28 cellular contexts compared by ENCODE assay signal in genomic region chr7:151133266-151133985, GRCh38. TPM values are rescaled to one million over a fixed set of nuclear protein-coding genes. Genes with fewer than 3 reads are reported as not detected.
"Had no signal": no experiment of that assay in that cellular context is flagged by ENCODE, and none has a peak within 500 bp of the region (broad histone marks: within the 10 kb centered on the region; RNA-seq: fewer than 3 reads in every experiment).

No MANE protein-coding gene starts in this region.

- H3K4me3 Mint-ChIP-seq: activated CD4-positive, alpha-beta T cell treated with anti-CD3 and anti-CD28 coated beads, Interleukin-2, amount 10 ng/mL, durations not matched to agents 24 days and 14 days; activated T-cell treated with anti-CD3 and anti-CD28 coated beads, Interleukin-2, amount 50 U/mL, for 72 hours; central memory CD8-positive, alpha-beta T cell; memory B cell; naive thymus-derived CD4-positive, alpha-beta T cell had no signal

- H3K27me3 ChIP-seq: body of pancreas, transverse colon had no signal

- H3K9me3 Mint-ChIP-seq: activated CD4-positive, alpha-beta T cell treated with anti-CD3 and anti-CD28 coated beads, Interleukin-2, amount 10 ng/mL, durations not matched to agents 24 days and 14 days; activated naive CD4-positive, alpha-beta T cell treated with anti-CD3 and anti-CD28 coated beads, Interleukin-2, amount 50 U/mL, for 72 hours; activated T-cell treated with anti-CD3 and anti-CD28 coated beads, Interleukin-2, amount 50 U/mL, for 72 hours; central memory CD8-positive, alpha-beta T cell; memory B cell; naive thymus-derived CD4-positive, alpha-beta T cell had no signal

- H3K27ac Mint-ChIP-seq: activated CD4-positive, alpha-beta T cell treated with anti-CD3 and anti-CD28 coated beads, Interleukin-2, amount 10 ng/mL, durations not matched to agents 24 days and 14 days; activated T-cell treated with anti-CD3 and anti-CD28 coated beads, Interleukin-2, amount 50 U/mL, for 72 hours; memory B cell; naive thymus-derived CD4-positive, alpha-beta T cell had no signal

- H3K4me3 ChIP-seq: body of pancreas, mucosa of descending colon, transverse colon had no signal

- H3K27ac ChIP-seq: body of pancreas, parathyroid adenoma, transverse colon had no signal

- H3K4me1 ChIP-seq: body of pancreas, parathyroid adenoma, transverse colon had no signal

- H3K4me1 Mint-ChIP-seq: activated CD4-positive, alpha-beta T cell treated with anti-CD3 and anti-CD28 coated beads, Interleukin-2, amount 10 ng/mL, durations not matched to agents 24 days and 14 days; central memory CD8-positive, alpha-beta T cell; memory B cell; naive thymus-derived CD4-positive, alpha-beta T cell had no signal

- H3K27me3 Mint-ChIP-seq: activated CD4-positive, alpha-beta T cell treated with anti-CD3 and anti-CD28 coated beads, Interleukin-2, amount 10 ng/mL, durations not matched to agents 24 days and 14 days; central memory CD8-positive, alpha-beta T cell; memory B cell; naive thymus-derived CD4-positive, alpha-beta T cell had no signal

- FAIRE-seq: frontal cortex, small intestine, TTC549 had no signal

- H3K9ac ChIP-seq: parathyroid adenoma had no signal

- H3K36me3 Mint-ChIP-seq: activated naive CD4-positive, alpha-beta T cell treated with anti-CD3 and anti-CD28 coated beads, Interleukin-2, amount 50 U/mL, for 72 hours had no signal

- ATAC-seq: activated naive CD4-positive, alpha-beta T cell treated with anti-CD3 and anti-CD28 coated beads, Interleukin-2, amount 50 U/mL, for 72 hours; activated T-cell treated with anti-CD3 and anti-CD28 coated beads, Interleukin-2, amount 50 U/mL, for 72 hours; body of pancreas; mucosa of descending colon; naive thymus-derived CD4-positive, alpha-beta T cell had no signal

- H3K9me3 ChIP-seq: body of pancreas, mucosa of descending colon, transverse colon had no signal

- H2AFZ ChIP-seq: parathyroid adenoma had no signal

- DNase-seq: activated CD4-positive, alpha-beta T cell treated with anti-CD3 and anti-CD28 coated beads, Interleukin-2, amount 10 ng/mL, durations not matched to agents 24 days and 14 days; activated CD4-positive, CD25-positive, alpha-beta regulatory T cell; activated CD8-positive, alpha-beta memory T cell treated with anti-CD3 and anti-CD28 coated beads, Interleukin-2, amount 50 U/mL, for 48 hours; activated gamma-delta T cell; activated T-cell treated with anti-CD3 and anti-CD28 coated beads, Interleukin-2, amount 50 U/mL, for 72 hours; amygdala; cortex of kidney; effector CD8-positive, alpha-beta T cell; naive thymus-derived CD4-positive, alpha-beta T cell; retina; small intestine; stimulated activated CD4-positive, alpha-beta T cell treated with anti-CD3 and anti-CD28 coated beads, Interleukin-4, amount 100 ng/mL, for 4 hours; stimulated activated CD8-positive, alpha-beta memory T cell treated with anti-CD3 and anti-CD28 coated beads, Interleukin-4, amount 100 ng/mL, for 48 hours; stimulated activated naive CD4-positive, alpha-beta T cell treated with Interleukin-2 at 50 U/mL for 16 hours; substantia nigra; SW 1271; transverse colon had no signal

RNA-seq across cellular contexts. Expression of gene GBX1, which starts 34.1 kb away (rescaled TPM):
- total RNA-seq: activated CD4-positive, alpha-beta T cell treated with anti-CD3 and anti-CD28 coated beads, Interleukin-2, amount 10 ng/mL, durations not matched to agents 24 days and 14 days; activated T-cell treated with anti-CD3 and anti-CD28 coated beads, Interleukin-2, amount 50 U/mL, for 72 hours; body of pancreas; fibroblast of lung; mucosa of descending colon; naive thymus-derived CD4-positive, alpha-beta T cell; SK-MEL-5; T-helper 2 cell treated with Interferon-gamma antibody and Interleukin-4, amounts not matched to agents 100 ng/mL and 5 ng/mL, for 36 hours; transverse colon had no signal
- polyA plus RNA-seq: fibroblast of lung; naive thymus-derived CD4-positive, alpha-beta T cell; small intestine had no signal

RNA-seq across cellular contexts. Expression of gene ASB10, which starts 53.6 kb away (rescaled TPM):
- total RNA-seq: activated CD4-positive, alpha-beta T cell treated with anti-CD3 and anti-CD28 coated beads, Interleukin-2, amount 10 ng/mL, durations not matched to agents 24 days and 14 days; activated naive CD4-positive, alpha-beta T cell treated with anti-CD3 and anti-CD28 coated beads, Interleukin-2, amount 50 U/mL, for 72 hours; activated T-cell treated with anti-CD3 and anti-CD28 coated beads, Interleukin-2, amount 50 U/mL, for 72 hours; body of pancreas; fibroblast of lung; frontal cortex; mucosa of descending colon; naive thymus-derived CD4-positive, alpha-beta T cell; SK-MEL-5; T-helper 2 cell treated with Interferon-gamma antibody and Interleukin-4, amounts not matched to agents 100 ng/mL and 5 ng/mL, for 36 hours; transverse colon had no signal
- polyA plus RNA-seq: fibroblast of lung; naive thymus-derived CD4-positive, alpha-beta T cell; small intestine had no signal
